Comparison of ENCODE assay signal across 14 cellular contexts in genomic region chr15:45386420-45386819, GRCh38. TPM values are rescaled to one million over a fixed set of nuclear protein-coding genes. Genes with fewer than 3 reads are reported as not detected.
DNase-seq lines count a peak whose midpoint lies in the region; ATAC-seq, FAIRE-seq and TF ChIP-seq lines count a peak whose summit lies in the region.
"Had no signal": no experiment of that assay in that cellular context is flagged by ENCODE, and none has a peak within 500 bp of the region (broad histone marks: within the 10 kb centered on the region; RNA-seq: fewer than 3 reads in every experiment).

No MANE protein-coding gene starts in this region.

- no peaks in the 10 kb centered on the region for H4K20me1 ChIP-seq in PC-3 (ENCODE audit: low read length)
- H4K20me1 ChIP-seq in endothelial cell of umbilical vein (replicated peaks; ENCODE audit: control insufficient read depth, extremely low read depth, insufficient read depth, low read length), result no peaks in the 10 kb centered on the region

- TF ChIP-seq EP300 in suprapubic skin (IDR thresholded peaks at IDR 0.05), result no peak

- H3K79me2 ChIP-seq in PC-3 (ENCODE audit: low read length), result no peaks in the 10 kb centered on the region
- no peaks in the 10 kb centered on the region for H3K79me2 ChIP-seq in endothelial cell of umbilical vein (ENCODE audit: control insufficient read depth, insufficient read depth, low read length)
- H3K79me2 ChIP-seq: parathyroid adenoma had no signal

- ATAC-seq in PC-3 (no peak), right lobe of liver (peak; percentile 69 to 79 (median 72)), GM18867 (IDR thresholded peaks at IDR 0.05; ENCODE audit: unreplicated experiment) (no peak), HG03378 (IDR thresholded peaks at IDR 0.05; ENCODE audit: unreplicated experiment) (no peak), HG03196 (IDR thresholded peaks at IDR 0.05; ENCODE audit: unreplicated experiment) (no peak)
- ATAC-seq: stimulated activated naive B cell treated with anti-CD40 and anti-IgM and Interleukin-4, amounts not matched to agents 10 μg/mL and 1 μg/mL and 100 μg/mL, for 72 hours had no signal

- peaks cover 15% of the 10 kb centered on the region for H3K4me1 ChIP-seq in PC-3 (ENCODE audit: insufficient read depth, low read length)
- H3K4me1 ChIP-seq in endothelial cell of umbilical vein (ENCODE audit: control insufficient read depth, extremely low read depth, insufficient read depth, low read length), result no peaks in the 10 kb centered on the region
- peaks cover 0 to 50% (median 22%) of the 10 kb centered on the region in 4 donors for H3K4me1 ChIP-seq in right lobe of liver
- peaks cover 29% of the 10 kb centered on the region for H3K4me1 ChIP-seq in suprapubic skin
- H3K4me1 ChIP-seq: parathyroid adenoma had no signal

- no peaks in the 10 kb centered on the region for H3K9me2 ChIP-seq in PC-3 (replicated peaks; ENCODE audit: low read length)

- TF ChIP-seq CTCF in PC-3 (conservative IDR thresholded peaks at IDR 0.05; ENCODE audit: low read depth, low read length), result no peak
- TF ChIP-seq CTCF in endothelial cell of umbilical vein (IDR thresholded peaks at IDR 0.05; ENCODE audit: extremely low read depth in 1 of 2, insufficient read depth in 1 of 2, low read depth in 1 of 2, low read length in 2 of 2), result no peak
- TF ChIP-seq CTCF in right lobe of liver (IDR thresholded peaks at IDR 0.05), result no peak
- TF ChIP-seq CTCF in suprapubic skin (IDR thresholded peaks at IDR 0.05), result no peak

- CTCF ChIA-PET in PC-3 (lab: Charles Lee) (no interaction called here), endothelial cell of umbilical vein (lab: Charles Lee) (interaction anchor here (1.0 to 1.4 kb wide), 3 partner anchors 8 to 319 kb away, joined by 3 to 6 read pairs (median 3); partner anchors contain the start of gene GATM)

- H3K36me3 ChIP-seq in PC-3 (ENCODE audit: low read depth, low read length), result no peaks in the 10 kb centered on the region
- H3K36me3 ChIP-seq in endothelial cell of umbilical vein (ENCODE audit: control insufficient read depth in 2 of 2, extremely low read depth in 1 of 2, insufficient read depth in 2 of 2, low read length in 2 of 2), result no peaks in the 10 kb centered on the region
- no peaks in the 10 kb centered on the region for H3K36me3 ChIP-seq in right lobe of liver
- no peaks in the 10 kb centered on the region for H3K36me3 ChIP-seq in suprapubic skin

- H2AFZ ChIP-seq in PC-3 (ENCODE audit: low read length), result no peak overlapping the region
- H2AFZ ChIP-seq in endothelial cell of umbilical vein (ENCODE audit: low read depth, low read length), result no peak overlapping the region
- H2AFZ ChIP-seq: parathyroid adenoma had no signal

- FAIRE-seq in endothelial cell of umbilical vein (lab: Jason Lieb, UNC), result no peak
- FAIRE-seq: G401.6 had no signal

- DNase-seq in PC-3 (no peak), endothelial cell of umbilical vein (ENCODE audit: low read depth, low spot score) (no peak), right lobe of liver (peak in 1 of 3 donors; percentile 80), suprapubic skin (ENCODE audit: low spot score in 2 of 2) (no peak)
- DNase-seq: activated naive CD4-positive, alpha-beta T cell treated with Interleukin-2 at 50 U/mL for 16 hours; erythroblast; NCI-H2107; stimulated activated CD4-positive, alpha-beta T cell treated with anti-CD3 and anti-CD28 coated beads, Interleukin-4, amount 100 ng/mL, for 4 hours; stimulated activated naive B cell treated with anti-CD40 and anti-IgM and Interleukin-4, amounts not matched to agents 10 μg/mL and 1 μg/mL and 100 μg/mL, for 72 hours had no signal

- 21% methylated on average over 5 of the region's 5 CpGs for WGBS in right lobe of liver (ENCODE audit: insufficient coverage, low coverage, low lambda C conversion rate, missing lambda C conversion rate)
- WGBS in suprapubic skin, result 39% methylated on average over 5 of the region's 5 CpGs

- BruUV-seq in PC-3 (replicated peaks; lab: Mats Ljungman, UMichigan) (no TSS peak), endothelial cell of umbilical vein (replicated peaks; lab: Mats Ljungman, UMichigan) (no TSS peak)

- intact Hi-C loops in PC-3 (cut with micrococcal nuclease) (no loop called here), endothelial cell of umbilical vein (cut with micrococcal nuclease) (no loop called here), right lobe of liver (cut with DNase I) (no loop called here)

- no peaks in the 10 kb centered on the region for H3K9me1 ChIP-seq in endothelial cell of umbilical vein (replicated peaks; ENCODE audit: control insufficient read depth, extremely low read depth, insufficient read depth, low read length)

- H3K27me3 ChIP-seq in PC-3 (ENCODE audit: low read length) (no peaks in the 10 kb centered on the region), endothelial cell of umbilical vein (ENCODE audit: control insufficient read depth in 2 of 2, insufficient read depth in 2 of 2, low read length in 2 of 2) (peaks cover 15 to 42% of the 10 kb centered on the region in 2 experiments), right lobe of liver (no peaks in the 10 kb centered on the region), suprapubic skin (no peaks in the 10 kb centered on the region)

- H3K9ac ChIP-seq in PC-3 (ENCODE audit: low read length) (no peak overlapping the region), endothelial cell of umbilical vein (replicated peaks; ENCODE audit: extremely low read depth, insufficient read depth, low read length) (no peak overlapping the region)
- H3K9ac ChIP-seq: parathyroid adenoma had no signal

- dilution Hi-C loops in endothelial cell of umbilical vein (cut with MboI; ENCODE audit: extremely low pct_ligation_motif_present, low sequenced_read_pairs), result no loop called here

- 0 out of 2 replicates have a peak overlapping the region, but pooled peaks have one; percentile 45 for H3K4me2 ChIP-seq in PC-3 (ENCODE audit: low read length)
- H3K4me2 ChIP-seq in endothelial cell of umbilical vein (ENCODE audit: insufficient read depth, low read length), result no peak overlapping the region

- H3K9me3 ChIP-seq in PC-3 (ENCODE audit: low read length) (no peaks in the 10 kb centered on the region), endothelial cell of umbilical vein (replicated peaks; ENCODE audit: control insufficient read depth, insufficient read depth, low read length) (no peaks in the 10 kb centered on the region), right lobe of liver (no peaks in the 10 kb centered on the region), suprapubic skin (no peaks in the 10 kb centered on the region)

- H3F3A ChIP-seq in PC-3 (ENCODE audit: low read length, unreplicated experiment), result peaks cover 3% of the 10 kb centered on the region

- H3K4me3 ChIP-seq in PC-3 (ENCODE audit: low read length) (no peak overlapping the region), endothelial cell of umbilical vein (replicated peaks in 1 of 3; ENCODE audit: insufficient read depth in 1 of 3, low read depth in 1 of 3, low read length in 3 of 3) (no peak overlapping the region), right lobe of liver (no peak overlapping the region), suprapubic skin (peak overlapping the region; percentile 17)

- TF ChIP-seq POLR2A in endothelial cell of umbilical vein (IDR thresholded peaks at IDR 0.05; ENCODE audit: low read depth, low read length) (no peak), right lobe of liver (IDR thresholded peaks at IDR 0.05) (no peak), suprapubic skin (IDR thresholded peaks at IDR 0.05) (no peak)

- H3K27ac ChIP-seq in PC-3 (ENCODE audit: low read length) (no peak overlapping the region), endothelial cell of umbilical vein (ENCODE audit: insufficient read depth, low read depth, low read length) (no peak overlapping the region), right lobe of liver (peak overlapping the region; percentile 33 to 79 (median 77)), suprapubic skin (peak overlapping the region; percentile 80)
- H3K27ac ChIP-seq: parathyroid adenoma had no signal

- POLR2A ChIA-PET in PC-3 (lab: Charles Lee; ENCODE audit: unreplicated experiment), result interaction anchor here (0.7 kb wide), 1 partner anchor 9 kb away, joined by 3 read pairs; no protein-coding TSS in a partner anchor
- POLR2A ChIA-PET in endothelial cell of umbilical vein (lab: Charles Lee), result no interaction called here

TF ChIP-seq in endothelial cell of umbilical vein, 7 proteins besides CTCF, POLR2A, EP300 and RAD21:
- no peak for TF ChIP-seq JUN (IDR thresholded peaks at IDR 0.05; ENCODE audit: borderline replicate concordance, insufficient read depth, insufficient read length, low read depth)
- no peak for TF ChIP-seq POLR2AphosphoS5 (IDR thresholded peaks at IDR 0.05; ENCODE audit: insufficient read depth, low read depth, low read length)
- no peak for TF ChIP-seq MYC (IDR thresholded peaks at IDR 0.05; ENCODE audit: low read depth, low read length)
- peak; percentile 1 for TF ChIP-seq EZH2 (IDR thresholded peaks at IDR 0.05; ENCODE audit: borderline replicate concordance, low read depth, low read length, severe bottlenecking)
- no peak for TF ChIP-seq FOS (IDR thresholded peaks at IDR 0.05; ENCODE audit: borderline replicate concordance, insufficient read depth, low read length)

RNA-seq across cellular contexts. Expression of gene GATM, which starts 8.1 kb away (rescaled TPM):
- total RNA-seq in PC-3 (2014; rRNA removed) (0.86 and 0.87 TPM in 2 replicates), endothelial cell of umbilical vein (0.48 and 0.60 TPM in 2 replicates), right lobe of liver (1,000 to 10,000 TPM in 1 of 6 experiments, 100 to 1,000 TPM in 5; 404 to 1,363 (median 579) TPM), suprapubic skin (100 to 1,000 TPM; 159 to 195 (median 172) TPM)
- 0.16 and 0.21 TPM in 2 replicates for polyA plus RNA-seq in endothelial cell of umbilical vein
- polyA plus RNA-seq in endothelial cell of umbilical vein (2011; cell fraction: cytosol; rRNA removed), result 0.23 and 0.45 TPM in 2 replicates
- polyA plus RNA-seq in endothelial cell of umbilical vein (2011; cell fraction: nucleus; rRNA removed), result 0.34 and 0.43 TPM in 2 replicates
- 0.07 TPM in 1 of 2 replicates, not detected in the other for polyA plus RNA-seq in endothelial cell of umbilical vein (2012)
- polyA minus RNA-seq in endothelial cell of umbilical vein, result 0.51 and 1.4 TPM in 2 replicates
- not detected for polyA minus RNA-seq in endothelial cell of umbilical vein (2011; cell fraction: cytosol; rRNA and poly(A)+ RNA removed)
- polyA minus RNA-seq in endothelial cell of umbilical vein (2011; cell fraction: nucleus; rRNA and poly(A)+ RNA removed), result 0.38 and 0.91 TPM in 2 replicates

Comparison
In these comparisons a context has a peak if more than half of its experiments do, and no peak if none do; other contexts are left out.
1. ATAC-seq: peak in right lobe of liver (4 of 4); none in PC-3 (single experiment), GM18867 (single experiment), HG03378 (single experiment) and HG03196 (single experiment).
2. H3K27ac ChIP-seq: peak in right lobe of liver (3 of 3) and suprapubic skin (single experiment); none in PC-3 (single experiment) and endothelial cell of umbilical vein (single experiment).
3. RNA of gene GATM, which starts 8.1 kb away (total RNA-seq): 404 to 1,363 TPM in right lobe of liver and 159 to 195 TPM in suprapubic skin; 0.86 to 0.87 TPM in PC-3 and 0.48 to 0.60 TPM in endothelial cell of umbilical vein; every median in the first group is over 10 times any median in the second.